ENCODE assay signal across 8 cellular contexts in genomic region chr14:102087762-102088011, GRCh38. TPM values are rescaled to one million over a fixed set of nuclear protein-coding genes. Genes with fewer than 3 reads are reported as not detected.
DNase-seq lines count a peak whose midpoint lies in the region; ATAC-seq and TF ChIP-seq lines count a peak whose summit lies in the region.

No MANE protein-coding gene starts in this region.

- H3K36me3 ChIP-seq in ES-I3 (ENCODE audit: insufficient read depth, low read length): peaks cover 30% of the 10 kb centered on the region
- H3K36me3 ChIP-seq in Peyer's patch: peaks cover 0 to 29% (median 0%) of the 10 kb centered on the region in 3 donors
- peaks cover 20 to 32% (median 29%) of the 10 kb centered on the region in 4 donors for H3K36me3 ChIP-seq in esophagus muscularis mucosa

- TF ChIP-seq POLR2A in Peyer's patch (IDR thresholded peaks at IDR 0.05): no peak
- TF ChIP-seq POLR2A in esophagus muscularis mucosa (IDR thresholded peaks at IDR 0.05; ENCODE audit: low read depth): no peak

- H3K9me3 Mint-ChIP-seq in progenitor cell of endocrine pancreas (ENCODE audit: low read depth): no peaks in the 10 kb centered on the region

- H3K9ac ChIP-seq in ES-I3 (ENCODE audit: low read depth, low read length): peak overlapping the region; percentile 94

- H3K27ac Mint-ChIP-seq in progenitor cell of endocrine pancreas: peak overlapping the region; percentile 97

- H3K27ac ChIP-seq in Peyer's patch (peak overlapping the region; percentile 99 to 100 (median 100)), esophagus muscularis mucosa (replicated peaks in 1 of 4) (peak overlapping the region; percentile 98 to 100 (median 100))

- H3K9me3 ChIP-seq in ES-I3 (ENCODE audit: control insufficient read depth, insufficient read depth, low read length): no peaks in the 10 kb centered on the region
- H3K9me3 ChIP-seq in Peyer's patch: no peaks in the 10 kb centered on the region
- H3K9me3 ChIP-seq in esophagus muscularis mucosa: no peaks in the 10 kb centered on the region

- H3K4me1 ChIP-seq in ES-I3 (ENCODE audit: insufficient read depth, low read length) (peaks cover 7% of the 10 kb centered on the region; the same call in 1 of the 2 replicates), Peyer's patch (peaks cover 0 to 37% (median 11%) of the 10 kb centered on the region in 4 donors), esophagus muscularis mucosa (peaks cover 32 to 49% (median 45%) of the 10 kb centered on the region in 4 donors)

- intact Hi-C loops in esophagus muscularis mucosa (cut with DNase I): no loop called here

- H3K4me3 Mint-ChIP-seq in progenitor cell of endocrine pancreas (ENCODE audit: low read depth): peak overlapping the region; percentile 76

- TF ChIP-seq CTCF in Peyer's patch (IDR thresholded peaks at IDR 0.05) (no peak), esophagus muscularis mucosa (IDR thresholded peaks at IDR 0.05) (no peak), progenitor cell of endocrine pancreas (IDR thresholded peaks at IDR 0.05; ENCODE audit: unreplicated experiment) (peak; percentile 2)

- 7% methylated on average over 11 of the region's 11 CpGs for WGBS in esophagus muscularis mucosa

- no peak for DNase-seq in Peyer's patch
- no peak for DNase-seq in esophagus muscularis mucosa (ENCODE audit: extremely low spot score)
- no peak for DNase-seq in progenitor cell of endocrine pancreas (ENCODE audit: low spot score, unreplicated experiment)
- no peak for DNase-seq in COLO829 (ENCODE audit: low spot score)
- DNase-seq in NCI-H187 (lab: John Stamatoyannopoulos, UW): no peak

- no peaks in the 10 kb centered on the region for H3K27me3 Mint-ChIP-seq in progenitor cell of endocrine pancreas

- H3K4me1 Mint-ChIP-seq in progenitor cell of endocrine pancreas (ENCODE audit: low read depth): peaks cover 42% of the 10 kb centered on the region

- H3K36me3 Mint-ChIP-seq in progenitor cell of endocrine pancreas (ENCODE audit: insufficient read depth): peaks cover 34% of the 10 kb centered on the region

- ATAC-seq in GM21576 (IDR thresholded peaks at IDR 0.05; ENCODE audit: unreplicated experiment): no peak
- no peak for ATAC-seq in HG02884 (IDR thresholded peaks at IDR 0.05; ENCODE audit: unreplicated experiment)

- no peak for TF ChIP-seq EP300 in esophagus muscularis mucosa (IDR thresholded peaks at IDR 0.05)

- no peaks in the 10 kb centered on the region for H3K27me3 ChIP-seq in Peyer's patch
- H3K27me3 ChIP-seq in esophagus muscularis mucosa: no peaks in the 10 kb centered on the region

- H3K4me3 ChIP-seq in Peyer's patch (peak overlapping the region; percentile 74 to 100 (median 95)), esophagus muscularis mucosa (peak overlapping the region; percentile 90 to 94 (median 92))

RNA-seq across cellular contexts. Expression of gene HSP90AA1, which starts 0.8 kb away (rescaled TPM):
- total RNA-seq in Peyer's patch (100 to 1,000 TPM; 141 to 550 (median 254) TPM), esophagus muscularis mucosa (100 to 1,000 TPM; 256 to 605 (median 376) TPM), progenitor cell of endocrine pancreas (796 and 811 TPM in 2 replicates)

RNA-seq across cellular contexts. Expression of gene WDR20, which starts 52.0 kb away (rescaled TPM):
- total RNA-seq in Peyer's patch (10 to 100 TPM; 27.6 to 36.7 (median 33.6) TPM), esophagus muscularis mucosa (10 to 100 TPM; 16.6 to 26.6 (median 22.3) TPM), progenitor cell of endocrine pancreas (34.6 and 34.9 TPM in 2 replicates)
